8 cellular contexts compared by ENCODE assay signal in genomic region chr1:146174531-146174930, GRCh38. TPM values are rescaled to one million over a fixed set of nuclear protein-coding genes. Genes with fewer than 3 reads are reported as not detected.
DNase-seq lines count a peak whose midpoint lies in the region; TF ChIP-seq lines count a peak whose summit lies in the region.
"Not testable (repeated sequence)": the region's sequence is repeated elsewhere in the genome, so short reads cannot be mapped to it uniquely, and the experiment has no call there.

No MANE protein-coding gene starts in this region.

- H3K4me3 Mint-ChIP-seq in chondrocyte (ENCODE audit: unreplicated experiment): peak overlapping the region; percentile 51
- peak overlapping the region; percentile 43 to 67 (median 50) for H3K4me3 Mint-ChIP-seq in nephron

- H3K36me3 ChIP-seq in Loucy (ENCODE audit: insufficient read depth, low read length); hepatocyte (replicated peaks; ENCODE audit: insufficient read depth, low read depth); stomach; uterus: not testable (repeated sequence)

- DNase-seq in chondrocyte (ENCODE audit: low spot score); hepatocyte (ENCODE audit: low spot score): not testable (repeated sequence)
- DNase-seq in cardiac septum (ENCODE audit: low spot score) (peak; percentile 69), posterior vena cava (ENCODE audit: low spot score) (peak; percentile 73), stomach (peak; percentile 20), uterus (peak; percentile 71 to 80)

- not testable (repeated sequence) for H3K27me3 Mint-ChIP-seq in chondrocyte (ENCODE audit: low read depth); nephron (ENCODE audit: low read depth)

- intact Hi-C loops in cardiac septum (cut with DNase I); posterior vena cava (cut with DNase I); stomach (cut with DNase I; ENCODE audit: low total_unique reads); uterus (cut with DNase I; ENCODE audit: low total_unique reads): not testable (repeated sequence)

- H3K9me3 ChIP-seq in Loucy (ENCODE audit: insufficient read depth, low read depth, low read length); hepatocyte (ENCODE audit: low read depth); stomach; uterus: not testable (repeated sequence)

- H3K9ac ChIP-seq in Loucy (ENCODE audit: low read depth, low read length, poor library complexity, severe bottlenecking): peak overlapping the region; percentile 63

- peak overlapping the region; percentile 82 for H3K27ac ChIP-seq in hepatocyte
- peak overlapping the region in 3 of 5 donors; percentile 14 to 72 (median 59) for H3K27ac ChIP-seq in stomach
- H3K27ac ChIP-seq in uterus: peak overlapping the region; percentile 72 to 76

- not testable (repeated sequence) for H3K9me2 ChIP-seq in Loucy (replicated peaks; ENCODE audit: low read depth, low read length); hepatocyte (replicated peaks; ENCODE audit: insufficient read depth)

- TF ChIP-seq EP300 in stomach (IDR thresholded peaks at IDR 0.05): not testable (repeated sequence)

- H3K4me3 ChIP-seq in Loucy (ENCODE audit: low read length, poor library complexity, severe bottlenecking): peak overlapping the region; percentile 43
- H3K4me3 ChIP-seq in hepatocyte, stomach, uterus: not testable (repeated sequence)

- not testable (repeated sequence) for TF ChIP-seq CTCF in Loucy (conservative IDR thresholded peaks at IDR 0.05; ENCODE audit: low read length); chondrocyte (IDR thresholded peaks at IDR 0.05); hepatocyte (IDR thresholded peaks at IDR 0.05; ENCODE audit: poor library complexity); nephron (IDR thresholded peaks at IDR 0.05; ENCODE audit: unreplicated experiment in 3 of 3); stomach (IDR thresholded peaks at IDR 0.05); uterus (IDR thresholded peaks at IDR 0.05)

- not testable (repeated sequence) for H4K20me1 ChIP-seq in Loucy (ENCODE audit: insufficient read depth, low read length, poor library complexity, severe bottlenecking); hepatocyte (ENCODE audit: insufficient read depth, poor library complexity, severe bottlenecking)

- peaks cover 11% of the 10 kb centered on the region for H3K79me2 ChIP-seq in Loucy (ENCODE audit: insufficient read depth, low read length)
- not testable (repeated sequence) for H3K79me2 ChIP-seq in hepatocyte

- H3K9me3 Mint-ChIP-seq in chondrocyte (ENCODE audit: low read depth); nephron: not testable (repeated sequence)

- H3K36me3 Mint-ChIP-seq in chondrocyte (ENCODE audit: low read depth); nephron (ENCODE audit: low read depth): not testable (repeated sequence)

- not testable (repeated sequence) for H3K4me1 ChIP-seq in Loucy (ENCODE audit: insufficient read depth, low read length, poor library complexity, severe bottlenecking); hepatocyte (ENCODE audit: insufficient read depth); stomach; uterus

- H3K27me3 ChIP-seq in Loucy (ENCODE audit: insufficient read depth, low read length, poor library complexity, severe bottlenecking); hepatocyte; stomach; uterus: not testable (repeated sequence)

- TF ChIP-seq POLR2A in stomach (IDR thresholded peaks at IDR 0.05); uterus (IDR thresholded peaks at IDR 0.05): not testable (repeated sequence)

- H3K4me2 ChIP-seq in Loucy (ENCODE audit: low read depth, low read length, poor library complexity, severe bottlenecking) (peak overlapping the region; percentile 53), hepatocyte (peak overlapping the region; percentile 65)

- not testable (repeated sequence) for H2AFZ ChIP-seq in Loucy (ENCODE audit: low read length); hepatocyte

- H3K4me1 Mint-ChIP-seq in chondrocyte (ENCODE audit: low read depth); nephron: not testable (repeated sequence)

- H3K27ac Mint-ChIP-seq in chondrocyte (ENCODE audit: unreplicated experiment) (peak overlapping the region; percentile 92), nephron (peak overlapping the region; percentile 97)

- not testable (repeated sequence) for H3F3A ChIP-seq in Loucy (ENCODE audit: low read depth)

- 20% methylated on average over 2 of the region's 5 CpGs for WGBS in hepatocyte (ENCODE audit: low lambda C conversion rate, missing lambda C conversion rate)
- WGBS in stomach, 5 donors: 0 to 40% (median 13%) methylated on average over 1 to 2 of the region's 5 CpGs

RNA-seq across cellular contexts. Expression of gene NBPF10, which starts 29.9 kb away (rescaled TPM):
- total RNA-seq in chondrocyte (4.5 to 4.7 TPM (median 4.6 TPM) in 3 replicates), cardiac septum (0.92 TPM), hepatocyte (1.0 and 1.2 TPM in 2 replicates), posterior vena cava (1 to 10 TPM; 2.4 to 3.4 TPM), stomach (1 to 10 TPM in 4 of 5 donors, under 1 TPM in 1; 0.58 to 4.1 (median 2.9) TPM), uterus (1 to 10 TPM in 3 of 4 donors, not detected in 1; 1.3 to 4.0 (median 2.8) TPM)
- polyA plus RNA-seq in hepatocyte (0.76 and 1.1 TPM in 2 replicates), stomach (under 1 TPM; 0.43 to 1.00 (median 0.46) TPM)

RNA-seq across cellular contexts. Expression of gene NOTCH2NLA, which starts 54.3 kb away (rescaled TPM):
- total RNA-seq in chondrocyte: 45.9 to 57.1 TPM (median 46.2 TPM) in 3 replicates
- 16.8 TPM for total RNA-seq in cardiac septum
- total RNA-seq in hepatocyte: 22.7 and 27.0 TPM in 2 replicates
- 25.0 and 27.1 TPM in 2 replicates for polyA plus RNA-seq in hepatocyte
- total RNA-seq in posterior vena cava: 10 to 100 TPM; 33.7 to 38.4 TPM
- 10 to 100 TPM; 11.1 to 83.9 (median 21.3) TPM for total RNA-seq in stomach
- polyA plus RNA-seq in stomach: 10 to 100 TPM in 2 of 3 donors, 1 to 10 TPM in 1; 6.7 to 14.5 (median 10.3) TPM
- total RNA-seq in uterus: 100 to 1,000 TPM in 1 of 4 donors, 10 to 100 TPM in 3; 27.9 to 125 (median 54.2) TPM
